Comparison of ENCODE assay signal across 25 cellular contexts in genomic region chr13:101903890-101904289, GRCh38.
DNase-seq lines count a peak whose midpoint lies in the region; ATAC-seq, FAIRE-seq and TF ChIP-seq lines count a peak whose summit lies in the region.
"Had no signal": no experiment of that assay in that cellular context is flagged by ENCODE, and none has a peak within 500 bp of the region (broad histone marks: within the 10 kb centered on the region; RNA-seq: fewer than 3 reads in every experiment).

No MANE protein-coding gene starts in this region.

- no peaks in the 10 kb centered on the region for H3K36me3 ChIP-seq in Karpas-422 (ENCODE audit: insufficient read depth, low read length)
- no peaks in the 10 kb centered on the region for H3K36me3 ChIP-seq in GM12878 (ENCODE audit: control insufficient read depth in 2 of 2, insufficient read depth in 2 of 2, low read length in 1 of 2)
- H3K36me3 ChIP-seq in CD8-positive, alpha-beta memory T cell (ENCODE audit: insufficient read depth, low read length): no peaks in the 10 kb centered on the region
- H3K36me3 ChIP-seq: BLaER1 treated with 17β-estradiol and CSF1 and Interleukin-3, amounts not matched to agents 10 nM and 100 nM had no signal

- CTCF ChIA-PET in GM12878 (lab: Yijun Ruan, JAX): no interaction called here
- CTCF ChIA-PET in CD8-positive, alpha-beta memory T cell (lab: Charles Lee): no interaction called here

- peak; percentile 65 for ATAC-seq in GM18868 (IDR thresholded peaks at IDR 0.05; ENCODE audit: unreplicated experiment)
- ATAC-seq in GM12878: peak; percentile 88
- ATAC-seq: CD8-positive, alpha-beta T cell had no signal

- DNase-seq in Karpas-422 (peak; percentile 41), GM12878 (ENCODE audit: low read depth, low spot score) (no peak), GM19240 (ENCODE audit: insufficient read length, low spot score) (no peak), AG08396 (ENCODE audit: low spot score) (no peak), LoVo (ENCODE audit: low spot score) (no peak)
- DNase-seq in CD8-positive, alpha-beta memory T cell: no peak
- DNase-seq: 8988T; ACHN; AML-193; CD4-positive, alpha-beta T cell; COR-L47; DMS 273 treated with DMSO at 0.1 percent for 48 hours; DMS153; DMS53; DMS79; DND-41; EL; GF-D8 had no signal

- H3K79me2 ChIP-seq in Karpas-422 (ENCODE audit: low read length) (no peaks in the 10 kb centered on the region), GM12878 (ENCODE audit: control insufficient read depth, insufficient read depth, low read length) (no peaks in the 10 kb centered on the region)

- no peaks in the 10 kb centered on the region for H3K4me1 Mint-ChIP-seq in CD8-positive, alpha-beta memory T cell
- H3K4me1 Mint-ChIP-seq: B cell had no signal

- no peak overlapping the region for H3K4me2 ChIP-seq in Karpas-422 (ENCODE audit: low read depth, low read length, poor library complexity, severe bottlenecking)
- H3K4me2 ChIP-seq in GM12878 (ENCODE audit: control insufficient read depth, insufficient read depth): no peak overlapping the region
- H3K4me2 ChIP-seq: BLaER1 treated with 17β-estradiol and CSF1 and Interleukin-3, amounts not matched to agents 10 nM and 100 nM had no signal

- H2AFZ ChIP-seq in Karpas-422 (ENCODE audit: low read length) (no peak overlapping the region), GM12878 (ENCODE audit: control insufficient read depth, low read depth, low read length) (no peak overlapping the region)

- no peaks in the 10 kb centered on the region for H3K9me2 ChIP-seq in Karpas-422 (replicated peaks; ENCODE audit: insufficient read depth, low read length)

- RAD21 ChIA-PET in GM12878 (lab: Charles Lee; ENCODE audit: unreplicated experiment): no interaction called here

- POLR2A ChIA-PET in GM12878 (lab: Charles Lee): interaction anchor here (1.6 kb wide), 1 partner anchor 9 kb away, joined by 4 read pairs; no protein-coding TSS in a partner anchor
- POLR2A ChIA-PET in CD8-positive, alpha-beta memory T cell (lab: Charles Lee): no interaction called here

- no peak overlapping the region for H3K27ac Mint-ChIP-seq in CD8-positive, alpha-beta memory T cell
- H3K27ac Mint-ChIP-seq: B cell; CD4-positive, alpha-beta T cell; CD8-positive, alpha-beta T cell had no signal

- H3K36me3 Mint-ChIP-seq in CD8-positive, alpha-beta memory T cell: no peaks in the 10 kb centered on the region
- H3K36me3 Mint-ChIP-seq: CD8-positive, alpha-beta T cell had no signal

- H3K27me3 ChIP-seq in Karpas-422 (ENCODE audit: low read length) (no peaks in the 10 kb centered on the region), GM12878 (replicated peaks in 1 of 2; ENCODE audit: control insufficient read depth in 2 of 2, insufficient read depth in 2 of 2, low read length in 1 of 2) (no peaks in the 10 kb centered on the region)
- H3K27me3 ChIP-seq in CD8-positive, alpha-beta memory T cell (ENCODE audit: insufficient read depth, low read length, poor library complexity, severe bottlenecking): no peaks in the 10 kb centered on the region
- H3K27me3 ChIP-seq: BLaER1 treated with 17β-estradiol and CSF1 and Interleukin-3, amounts not matched to agents 10 nM and 100 nM had no signal

- intact Hi-C loops in GM12878 (cut with micrococcal nuclease; ENCODE audit: unreplicated experiment): no loop called here

- H3K27me3 Mint-ChIP-seq in CD8-positive, alpha-beta memory T cell: peaks cover 1 to 13% of the 10 kb centered on the region in 2 donors
- H3K27me3 Mint-ChIP-seq: B cell had no signal

- TF ChIP-seq EP300 in GM12878 (IDR thresholded peaks at IDR 0.05; ENCODE audit: borderline replicate concordance in 1 of 2, control insufficient read depth in 1 of 2, low read depth in 2 of 2, low read length in 2 of 2): no peak

- no peak for TF ChIP-seq POLR2A in GM12878 (IDR thresholded peaks at IDR 0.05; ENCODE audit: low read depth, low read length)

- no TSS peak for BruUV-seq in GM12878 (replicated peaks; lab: Mats Ljungman, UMichigan)

- H3K4me3 Mint-ChIP-seq in CD8-positive, alpha-beta memory T cell: no peak overlapping the region
- H3K4me3 Mint-ChIP-seq: B cell; CD4-positive, alpha-beta T cell; CD8-positive, alpha-beta T cell had no signal

- no peak for TF ChIP-seq RAD21 in GM12878 (IDR thresholded peaks at IDR 0.05; ENCODE audit: insufficient read depth, low read depth, low read length)

- WGBS in GM12878 (ENCODE audit: insufficient coverage, insufficient replicate concordance, low lambda C conversion rate, missing lambda C conversion rate): 11% methylated on average over 3 of the region's 3 CpGs

- H3K9ac ChIP-seq in Karpas-422 (ENCODE audit: low read length) (no peak overlapping the region), GM12878 (ENCODE audit: control insufficient read depth, insufficient read depth, low read length) (no peak overlapping the region)
- H3K9ac ChIP-seq: BLaER1 treated with 17β-estradiol and CSF1 and Interleukin-3, amounts not matched to agents 10 nM and 100 nM had no signal

- no peak for TF ChIP-seq CTCF in GM12878 (IDR thresholded peaks at IDR 0.05 in 2 of 3, conservative IDR thresholded peaks at IDR 0.05 in 1 of 3; ENCODE audit: control insufficient read depth in 2 of 3, extremely low read depth in 1 of 3, insufficient read depth in 1 of 3, low read depth in 3 of 3, low read length in 3 of 3)

- peaks cover 0 to 7% (median 0%) of the 10 kb centered on the region in 5 donors for H3K9me3 Mint-ChIP-seq in CD8-positive, alpha-beta memory T cell
- H3K9me3 Mint-ChIP-seq: CD4-positive, alpha-beta T cell had no signal

- FAIRE-seq in GM12878 (lab: Jason Lieb, UNC): no peak
- FAIRE-seq: A204.1, G401.6 had no signal

- SMC1A ChIA-PET in GM12878 (lab: Charles Lee; ENCODE audit: uncharacterized antibody, unreplicated experiment): no interaction called here

- H3K27ac ChIP-seq in Karpas-422 (ENCODE audit: low read length): no peak overlapping the region
- H3K27ac ChIP-seq in GM12878 (ENCODE audit: control insufficient read depth, insufficient read depth): no peak overlapping the region
- no peak overlapping the region for H3K27ac ChIP-seq in CD8-positive, alpha-beta memory T cell (ENCODE audit: low read depth, low read length)
- H3K27ac ChIP-seq: BLaER1 treated with 17β-estradiol and CSF1 and Interleukin-3, amounts not matched to agents 10 nM and 100 nM; C4-2B had no signal

- H3K4me1 ChIP-seq in Karpas-422 (ENCODE audit: low read length) (no peaks in the 10 kb centered on the region), GM12878 (ENCODE audit: control insufficient read depth, insufficient read depth, low read length) (no peaks in the 10 kb centered on the region)
- H3K4me1 ChIP-seq in CD8-positive, alpha-beta memory T cell (ENCODE audit: insufficient read depth, low read length): no peaks in the 10 kb centered on the region
- H3K4me1 ChIP-seq: BLaER1 treated with 17β-estradiol and CSF1 and Interleukin-3, amounts not matched to agents 10 nM and 100 nM had no signal

- in situ Hi-C loops in GM12878 (cut with MboI): no loop called here

- H3K9me3 ChIP-seq in Karpas-422 (ENCODE audit: low read length) (no peaks in the 10 kb centered on the region), GM12878 (replicated peaks; ENCODE audit: control insufficient read depth, insufficient read depth, low read length) (no peaks in the 10 kb centered on the region)
- no peaks in the 10 kb centered on the region for H3K9me3 ChIP-seq in CD8-positive, alpha-beta memory T cell (ENCODE audit: low read length)
- H3K9me3 ChIP-seq: BLaER1 treated with 17β-estradiol and CSF1 and Interleukin-3, amounts not matched to agents 10 nM and 100 nM had no signal

- H4K20me1 ChIP-seq in Karpas-422 (ENCODE audit: insufficient read depth, low read depth, low read length) (no peaks in the 10 kb centered on the region), GM12878 (ENCODE audit: control insufficient read depth, insufficient read depth) (no peaks in the 10 kb centered on the region)
- H4K20me1 ChIP-seq: BLaER1 treated with 17β-estradiol and CSF1 and Interleukin-3, amounts not matched to agents 10 nM and 100 nM had no signal

- no peak overlapping the region for H3K4me3 ChIP-seq in Karpas-422 (ENCODE audit: low read length)
- H3K4me3 ChIP-seq in GM12878: no peak overlapping the region
- H3K4me3 ChIP-seq in CD8-positive, alpha-beta memory T cell (ENCODE audit: low read length): no peak overlapping the region
- H3K4me3 ChIP-seq: BLaER1 treated with 17β-estradiol and CSF1 and Interleukin-3, amounts not matched to agents 10 nM and 100 nM had no signal

TF ChIP-seq in GM12878, 131 proteins besides CTCF, POLR2A, EP300 and RAD21 (continues in another document):
- TF ChIP-seq, protein P1, sequence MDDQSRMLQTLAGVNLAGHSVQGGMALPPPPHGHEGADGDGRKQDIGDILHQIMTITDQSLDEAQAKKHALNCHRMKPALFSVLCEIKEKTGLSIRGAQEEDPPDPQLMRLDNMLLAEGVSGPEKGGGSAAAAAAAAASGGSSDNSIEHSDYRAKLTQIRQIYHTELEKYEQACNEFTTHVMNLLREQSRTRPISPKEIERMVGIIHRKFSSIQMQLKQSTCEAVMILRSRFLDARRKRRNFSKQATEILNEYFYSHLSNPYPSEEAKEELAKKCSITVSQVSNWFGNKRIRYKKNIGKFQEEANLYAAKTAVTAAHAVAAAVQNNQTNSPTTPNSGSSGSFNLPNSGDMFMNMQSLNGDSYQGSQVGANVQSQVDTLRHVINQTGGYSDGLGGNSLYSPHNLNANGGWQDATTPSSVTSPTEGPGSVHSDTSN (IDR thresholded peaks at IDR 0.05; ENCODE audit: insufficient replicate concordance, low read depth, low read length): peak; percentile 38
- no peak for TF ChIP-seq ZZZ3 (IDR thresholded peaks at IDR 0.05; ENCODE audit: control insufficient read depth, insufficient read length, low read depth)
